8 cellular contexts compared by ENCODE assay signal in genomic region chr9:125407974-125408900, GRCh38.
DNase-seq lines count a peak whose midpoint lies in the region; ATAC-seq and TF ChIP-seq lines count a peak whose summit lies in the region.

No MANE protein-coding gene starts in this region.

- ATAC-seq in activated CD4-positive, CD25-positive, alpha-beta regulatory T cell treated with anti-CD3 and anti-CD28 coated beads, Interleukin-2, amount 50 U/mL, for 24 hours, result peak; percentile 72 to 81
- ATAC-seq in central memory CD8-positive, alpha-beta T cell (replicated peaks; ENCODE audit: extremely low read depth, poor library complexity, severe bottlenecking), result peak; percentile 75
- no peak for ATAC-seq in HG02938 (IDR thresholded peaks at IDR 0.05; ENCODE audit: unreplicated experiment)

- H3K27ac Mint-ChIP-seq in central memory CD8-positive, alpha-beta T cell (ENCODE audit: low read depth), result no peak overlapping the region

- H3K4me3 Mint-ChIP-seq in central memory CD8-positive, alpha-beta T cell, result peak overlapping the region; percentile 79

- H3K36me3 Mint-ChIP-seq in central memory CD8-positive, alpha-beta T cell (ENCODE audit: insufficient read depth), result peaks cover 2% of the 10 kb centered on the region

- CTCF ChIA-PET in HEK293 (lab: Yijun Ruan, JAX), result interaction anchor here (0.5 to 2.7 kb wide), 63 partner anchors 8 to 1091 kb away, joined by 3 to 22 read pairs (median 4); partner anchors contain the start of gene OLFML2A

- no peaks in the 10 kb centered on the region for H3K4me1 ChIP-seq in HEK293 (ENCODE audit: control insufficient read depth, insufficient read depth, low read length)

- peak; percentile 90 for TF ChIP-seq CTCF in HEK293 (tag by site-specific recombination; IDR thresholded peaks at IDR 0.05)
- peak; percentile 88 for TF ChIP-seq CTCF in kidney epithelial cell (IDR thresholded peaks at IDR 0.05; ENCODE audit: insufficient read depth, low read length, poor library complexity, severe bottlenecking)

- POLR2A ChIA-PET in HEK293 (lab: Yijun Ruan, JAX), result interaction anchor here (0.7 to 2.1 kb wide), 4 partner anchors 167 to 918 kb away, joined by 3 to 7 read pairs (median 5); partner anchors contain the start of gene HSPA5

- peaks cover 5% of the 10 kb centered on the region for H3K27me3 ChIP-seq in kidney epithelial cell (ENCODE audit: control insufficient read depth, insufficient read depth, low read length)

- DNase-seq in DMS53 (lab: John Stamatoyannopoulos, UW), result peak; percentile 85
- DNase-seq in NCI-H2107 treated with DMSO at 0.1 percent for 48 hours (lab: John Stamatoyannopoulos, UW; ENCODE audit: unreplicated experiment), result peak; percentile 64
- peak; percentile 34 to 76 for DNase-seq in central memory CD8-positive, alpha-beta T cell (ENCODE audit: low spot score in 2 of 2)
- DNase-seq in kidney epithelial cell (ENCODE audit: low read depth), result no peak
- peak; percentile 88 for DNase-seq in stimulated activated CD4-positive, alpha-beta T cell treated with anti-CD3 and anti-CD28 coated beads, Interleukin-15, amount 100 ng/mL, for 24 hours

- H3K9me3 ChIP-seq in HEK293 (ENCODE audit: control insufficient read depth, insufficient read depth, low read depth, low read length), result no peaks in the 10 kb centered on the region

- peaks cover 56% of the 10 kb centered on the region for H3K27me3 Mint-ChIP-seq in central memory CD8-positive, alpha-beta T cell

- H3K4me3 ChIP-seq in HEK293 (ENCODE audit: low read depth, low read length), result peak overlapping the region; percentile 56
- peak overlapping the region; percentile 53 for H3K4me3 ChIP-seq in kidney epithelial cell (ENCODE audit: low read depth, low read length)

- H3K27ac ChIP-seq in HEK293 (ENCODE audit: extremely low read depth, low read depth, low read length), result peak overlapping the region; percentile 50; the same call in 1 of the 2 replicates

- H3K4me1 Mint-ChIP-seq in central memory CD8-positive, alpha-beta T cell, result peaks cover 20% of the 10 kb centered on the region

- H3K36me3 ChIP-seq in HEK293 (ENCODE audit: control insufficient read depth in 2 of 2, insufficient read depth in 1 of 2, low read length in 2 of 2), result no peaks in the 10 kb centered on the region
- H3K36me3 ChIP-seq in kidney epithelial cell (ENCODE audit: control insufficient read depth, insufficient read depth, low read length), result no peaks in the 10 kb centered on the region

- H3K9me3 Mint-ChIP-seq in central memory CD8-positive, alpha-beta T cell, result no peaks in the 10 kb centered on the region

TF ChIP-seq in HEK293, 187 proteins besides CTCF, POLR2A, EP300 and RAD21 (continues in another document):
- peak; percentile 34; the same call in 1 of the 2 replicates for TF ChIP-seq SP7 (tag by site-specific recombination; IDR thresholded peaks at IDR 0.05)
- 0 out of 2 replicates have a peak, but pooled peaks have one; percentile 38 for TF ChIP-seq ZNF423 (tag by site-specific recombination; IDR thresholded peaks at IDR 0.05)
- TF ChIP-seq ZFHX2 (tag by site-specific recombination; conservative IDR thresholded peaks at IDR 0.05), result peak; percentile 46
- no peak for TF ChIP-seq ZNF529 (tag by site-specific recombination; IDR thresholded peaks at IDR 0.05; ENCODE audit: insufficient replicate concordance)
- TF ChIP-seq ZNF654 (tag by site-specific recombination; IDR thresholded peaks at IDR 0.05; ENCODE audit: low read depth), result peak; percentile 86
- peak; percentile 51; the same call in 1 of the 2 replicates for TF ChIP-seq ZSCAN30 (tag by site-specific recombination; IDR thresholded peaks at IDR 0.05)
- no peak for TF ChIP-seq ZNF292 (tag by site-specific recombination; IDR thresholded peaks at IDR 0.05; ENCODE audit: borderline replicate concordance, low read depth)
- TF ChIP-seq KLF9 (tag by site-specific recombination; IDR thresholded peaks at IDR 0.05; ENCODE audit: low read depth), result peak; percentile 72
- peak; percentile 69 for TF ChIP-seq ZBTB26 (tag by site-specific recombination; optimal IDR thresholded peaks at IDR 0.05)
- TF ChIP-seq ZBTB20 (tag by site-specific recombination; IDR thresholded peaks at IDR 0.05), result peak; percentile 28; the same call in 1 of the 2 replicates
- peak; percentile 35; the same call in 1 of the 2 replicates for TF ChIP-seq ZSCAN16 (tag by site-specific recombination; IDR thresholded peaks at IDR 0.05)
- TF ChIP-seq ZNF175 (tag by site-specific recombination; IDR thresholded peaks at IDR 0.05), result no peak
- peak; percentile 45; the same call in 1 of the 2 replicates for TF ChIP-seq ZIC2 (tag by site-specific recombination; IDR thresholded peaks at IDR 0.05)
- no peak for TF ChIP-seq ZSCAN5A (tag by site-specific recombination; IDR thresholded peaks at IDR 0.05)
- peak; percentile 17; the same call in 1 of the 2 replicates for TF ChIP-seq ZBTB11 (tag by site-specific recombination; conservative IDR thresholded peaks at IDR 0.05; ENCODE audit: low read depth)
- TF ChIP-seq ZNF335 (tag by site-specific recombination; conservative IDR thresholded peaks at IDR 0.05), result peak; percentile 56
- TF ChIP-seq ZNF2 (tag by site-specific recombination; IDR thresholded peaks at IDR 0.05), result peak; percentile 70; the same call in 1 of the 2 replicates
- no peak for TF ChIP-seq GFI1B (tag by site-specific recombination; IDR thresholded peaks at IDR 0.05)
- TF ChIP-seq HOXA7 (CRISPR knock-in tag; IDR thresholded peaks at IDR 0.05; ENCODE audit: borderline replicate concordance), result no peak
- TF ChIP-seq SETDB1 (IDR thresholded peaks at IDR 0.05; ENCODE audit: insufficient read length, low read length), result no peak
- TF ChIP-seq GLIS2 (tag by site-specific recombination; IDR thresholded peaks at IDR 0.05), result peak; percentile 82
- peak; percentile 74 for TF ChIP-seq ZBTB8A (tag by site-specific recombination; IDR thresholded peaks at IDR 0.05)
- TF ChIP-seq ZXDB (tag by site-specific recombination; IDR thresholded peaks at IDR 0.05), result peak; percentile 46; the same call in 1 of the 2 replicates
